In the genomic region with DNA sequence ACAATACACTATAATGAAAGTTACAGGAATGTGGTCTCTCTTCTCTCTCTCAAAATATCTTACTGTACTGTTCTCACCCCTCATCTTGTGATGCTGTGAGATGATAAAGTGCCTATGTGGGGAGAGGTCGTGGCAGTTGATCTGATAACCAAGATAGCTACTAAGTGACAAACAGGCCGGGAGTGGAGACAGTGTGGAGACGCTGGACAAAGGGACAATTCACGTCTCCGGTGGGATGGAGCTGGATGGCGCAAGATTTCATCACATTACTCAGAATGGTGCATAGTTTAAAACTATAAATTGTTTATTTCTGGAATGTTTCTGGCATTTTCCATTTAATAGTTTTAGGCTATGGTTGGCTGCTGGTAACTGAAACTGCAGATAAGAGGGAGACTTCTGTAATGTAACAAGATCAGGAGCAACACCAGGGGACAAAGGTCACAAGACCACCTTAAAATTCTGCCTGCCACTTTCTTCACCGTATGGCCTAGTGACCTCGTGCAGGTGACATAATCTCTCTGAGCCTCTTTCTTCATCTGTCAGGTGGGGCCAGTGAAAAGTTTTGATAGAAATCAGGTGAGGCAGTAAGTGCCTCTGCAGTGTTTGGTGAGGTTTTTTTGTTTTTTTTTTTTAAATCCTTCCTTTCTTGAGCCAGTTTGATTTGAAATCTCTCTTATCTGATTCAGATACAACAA, we compare ENCODE assay signal across 12 cellular contexts. TPM values are rescaled to one million over a fixed set of nuclear protein-coding genes. Genes with fewer than 3 reads are reported as not detected.
DNase-seq lines count a peak whose midpoint lies in the region; ATAC-seq and TF ChIP-seq lines count a peak whose summit lies in the region.
"Had no signal": no experiment of that assay in that cellular context is flagged by ENCODE, and none has a peak within 500 bp of the region (broad histone marks: within the 10 kb centered on the region; RNA-seq: fewer than 3 reads in every experiment).

No MANE protein-coding gene starts in this region.

- no peak overlapping the region for H3K18ac ChIP-seq in H9 (ENCODE audit: insufficient read length, low read depth, low read length)

- DNase-seq in H9 (no peak), fibroblast of the aortic adventitia (ENCODE audit: low read depth) (peak; percentile 55), psoas muscle (no peak), LoVo (ENCODE audit: low spot score) (no peak), Kasumi-1 (lab: John Stamatoyannopoulos, UW) (no peak), NCI-H128 (lab: John Stamatoyannopoulos, UW; ENCODE audit: unreplicated experiment) (no peak)
- DNase-seq in T-helper 2 cell treated with Interferon-gamma antibody and Interleukin-4, amounts not matched to agents 5 μg/mL and 100 μg/mL, for 36 hours (ENCODE audit: low spot score), result no peak
- DNase-seq: heart right ventricle; stimulated activated CD4-positive, alpha-beta T cell treated with anti-CD3 and anti-CD28 coated beads, Interleukin-2, amount 100 ng/mL, for 24 hours had no signal

- H3K9me3 ChIP-seq in H9 (ENCODE audit: control insufficient read depth, low read depth, low read length) (no peaks in the 10 kb centered on the region), psoas muscle (no peaks in the 10 kb centered on the region)
- H3K9me3 ChIP-seq: heart right ventricle, suprapubic skin had no signal

- peak overlapping the region in 2 of 3 experiments; percentile 21 to 78; a peak in 4 of 7 replicates for H3K27ac Mint-ChIP-seq in H9
- peak overlapping the region; percentile 85 for H3K27ac Mint-ChIP-seq in T-helper 2 cell treated with Interferon-gamma antibody and Interleukin-4, amounts not matched to agents 5 μg/mL and 100 μg/mL, for 36 hours
- H3K27ac Mint-ChIP-seq: IgD-negative memory B cell had no signal

- no peak overlapping the region for H3K56ac ChIP-seq in H9 (ENCODE audit: insufficient read length, low read depth, low read length)

- no peak overlapping the region for H2BK12ac ChIP-seq in H9 (ENCODE audit: insufficient read length, low read depth, low read length)

- no peaks in the 10 kb centered on the region for H3K23me2 ChIP-seq in H9 (ENCODE audit: insufficient read length, low read depth, low read length, poor library complexity, severe bottlenecking)

- peaks cover 55 to 56% of the 10 kb centered on the region in 2 experiments for H3K4me1 Mint-ChIP-seq in H9
- peaks cover 73% of the 10 kb centered on the region for H3K4me1 Mint-ChIP-seq in T-helper 2 cell treated with Interferon-gamma antibody and Interleukin-4, amounts not matched to agents 5 μg/mL and 100 μg/mL, for 36 hours (ENCODE audit: low read depth)

- H3K23ac ChIP-seq in H9 (ENCODE audit: insufficient read length, low read depth, low read length), result no peak overlapping the region

- no peaks in the 10 kb centered on the region for H3K9me3 Mint-ChIP-seq in H9
- H3K9me3 Mint-ChIP-seq in T-helper 2 cell treated with Interferon-gamma antibody and Interleukin-4, amounts not matched to agents 5 μg/mL and 100 μg/mL, for 36 hours, result no peaks in the 10 kb centered on the region
- H3K9me3 Mint-ChIP-seq: IgD-negative memory B cell had no signal

- H2AK5ac ChIP-seq in H9 (ENCODE audit: insufficient read length, low read length), result no peak overlapping the region

- H2BK5ac ChIP-seq in H9 (ENCODE audit: insufficient read length, low read length), result no peak overlapping the region

- no peak overlapping the region for H4K8ac ChIP-seq in H9 (replicated peaks; ENCODE audit: insufficient read length, low read depth, low read length)

- no peaks in the 10 kb centered on the region; the same call in 1 of the 2 replicates for H3K27me3 Mint-ChIP-seq in H9 (ENCODE audit: low read depth)
- no peaks in the 10 kb centered on the region for H3K27me3 Mint-ChIP-seq in T-helper 2 cell treated with Interferon-gamma antibody and Interleukin-4, amounts not matched to agents 5 μg/mL and 100 μg/mL, for 36 hours (ENCODE audit: low read depth)
- H3K27me3 Mint-ChIP-seq: IgD-negative memory B cell had no signal

- no peak overlapping the region for H2BK15ac ChIP-seq in H9 (ENCODE audit: low read depth, low read length)

- no peaks in the 10 kb centered on the region for H3K79me1 ChIP-seq in H9 (ENCODE audit: insufficient read depth, low read depth, low read length, poor library complexity, severe bottlenecking)

- ATAC-seq in psoas muscle (no peak), HG02763 (IDR thresholded peaks at IDR 0.05; ENCODE audit: unreplicated experiment) (no peak)

- H3K4me3 ChIP-seq in fibroblast of the aortic adventitia (ENCODE audit: low read depth, low read length) (no peak overlapping the region), psoas muscle (no peak overlapping the region)
- H3K4me3 ChIP-seq: heart right ventricle, suprapubic skin had no signal

- no peak overlapping the region for H3K4me3 Mint-ChIP-seq in H9
- H3K4me3 Mint-ChIP-seq in T-helper 2 cell treated with Interferon-gamma antibody and Interleukin-4, amounts not matched to agents 5 μg/mL and 100 μg/mL, for 36 hours, result peak overlapping the region; percentile 35
- H3K4me3 Mint-ChIP-seq: IgD-negative memory B cell had no signal

- H3K14ac ChIP-seq in H9 (ENCODE audit: insufficient read depth, low read length), result no peak overlapping the region

- H3K79me2 ChIP-seq in H9 (ENCODE audit: insufficient read depth, low read length), result peaks cover 1% of the 10 kb centered on the region; the same call in 1 of the 2 replicates

- H3T11ph ChIP-seq in H9 (ENCODE audit: low read length), result no peak overlapping the region

- no peak overlapping the region for H2BK20ac ChIP-seq in H9 (ENCODE audit: low read depth, low read length, poor library complexity, severe bottlenecking)

- no peaks in the 10 kb centered on the region for H3K36me3 ChIP-seq in psoas muscle (ENCODE audit: insufficient read depth in 1 of 2, low read depth in 1 of 2)
- H3K36me3 ChIP-seq: suprapubic skin had no signal

- H2AFZ ChIP-seq in H9 (ENCODE audit: low read length), result no peak overlapping the region

- H2BK120ac ChIP-seq in H9 (ENCODE audit: low read depth, low read length, poor library complexity, severe bottlenecking), result no peak overlapping the region

- no CpG with 5 or more reads among the region's 8 CpGs for WGBS in H9 (ENCODE audit: extremely low coverage, insufficient read length, low lambda C conversion rate)
- 55 to 72% (median 61%) methylated on average over 8 of the region's 8 CpGs for WGBS in psoas muscle, 3 donors

- H3K4me1 ChIP-seq in H9 (ENCODE audit: insufficient read depth, low read length) (peaks cover 16% of the 10 kb centered on the region), psoas muscle (peaks cover 60% of the 10 kb centered on the region)
- H3K4me1 ChIP-seq: suprapubic skin had no signal

- H4K91ac ChIP-seq in H9 (ENCODE audit: insufficient read length, low read depth, low read length), result no peak overlapping the region

- intact Hi-C loops in psoas muscle (cut with DNase I), result no loop called here

- no peak overlapping the region for H3K27ac ChIP-seq in H9 (ENCODE audit: insufficient read length, low read depth, low read length)
- H3K27ac ChIP-seq in psoas muscle, result peak overlapping the region; percentile 94
- H3K27ac ChIP-seq: suprapubic skin had no signal

- H3K9ac ChIP-seq in H9 (ENCODE audit: extremely low read depth, insufficient read length, low read length), result no peak overlapping the region

- H3K36me3 Mint-ChIP-seq in H9 (ENCODE audit: insufficient read depth in 1 of 3, low read depth in 3 of 3), result no peaks in the 10 kb centered on the region; a peak in 1 of 7 replicates
- peaks cover 6% of the 10 kb centered on the region for H3K36me3 Mint-ChIP-seq in T-helper 2 cell treated with Interferon-gamma antibody and Interleukin-4, amounts not matched to agents 5 μg/mL and 100 μg/mL, for 36 hours (ENCODE audit: low read depth)

- H3K27me3 ChIP-seq in H9 (ENCODE audit: insufficient read depth, low read length), result no peaks in the 10 kb centered on the region
- no peaks in the 10 kb centered on the region for H3K27me3 ChIP-seq in psoas muscle (ENCODE audit: insufficient read depth in 3 of 3, low read length in 2 of 3)
- H3K27me3 ChIP-seq: heart right ventricle, suprapubic skin had no signal

- no peaks in the 10 kb centered on the region for H4K20me1 ChIP-seq in H9 (ENCODE audit: control insufficient read depth, insufficient read depth, insufficient read length)

- H3K4ac ChIP-seq in H9 (ENCODE audit: low read depth, low read length), result no peak overlapping the region

- no peak overlapping the region for H3K4me2 ChIP-seq in H9 (ENCODE audit: insufficient read depth, insufficient read length, low read length)

- TF ChIP-seq CTCF in H9 (conservative IDR thresholded peaks at IDR 0.05) (no peak), fibroblast of the aortic adventitia (IDR thresholded peaks at IDR 0.05; ENCODE audit: insufficient read depth, low read length) (no peak), psoas muscle (IDR thresholded peaks at IDR 0.05) (no peak)

- no peak overlapping the region for H4K5ac ChIP-seq in H9 (ENCODE audit: insufficient read length, low read depth, low read length)

RNA-seq across cellular contexts. Expression of gene LGALS9, which starts 54.4 kb away (rescaled TPM):
- total RNA-seq in H9 (2021) (2.0 and 2.5 TPM in 2 replicates), fibroblast of the aortic adventitia (ENCODE audit: low replicate concordance) (0.90 and 5.4 TPM in 2 replicates), psoas muscle (10 to 100 TPM in 3 of 4 donors, 1 to 10 TPM in 1; 9.6 to 11.7 (median 11.1) TPM)
- polyA plus RNA-seq in psoas muscle, result 10 to 100 TPM in 1 of 3 donors, 1 to 10 TPM in 2; 4.3 to 10.3 (median 7.9) TPM
